Comparison of ENCODE assay signal across 8 cellular contexts in genomic region chr17:58960068-58960467, GRCh38.
A peak's percentile ranks its signal among the peaks of the same experiment; 100 is the strongest.
DNase-seq lines count a peak whose midpoint lies in the region; ATAC-seq and TF ChIP-seq lines count a peak whose summit lies in the region.

No MANE protein-coding gene starts in this region.

- no peak overlapping the region for H3K4me3 Mint-ChIP-seq in MCF 10A (ENCODE audit: unreplicated experiment)
- no peak overlapping the region for H3K4me3 Mint-ChIP-seq in stimulated activated effector memory CD8-positive, alpha-beta T cell treated with anti-CD3 and anti-CD28 coated beads, Interleukin-12 subunit alpha, Interleukin-12 subunit beta, amount 100 ng/mL, for 72 hours

- no peaks in the 10 kb centered on the region for H3K27me3 Mint-ChIP-seq in MCF 10A (ENCODE audit: insufficient read depth, unreplicated experiment)

- BruUV-seq in MCF 10A (replicated peaks; lab: Mats Ljungman, UMichigan): no TSS peak

- POLR2A ChIA-PET in MCF 10A (lab: Yijun Ruan, JAX): interaction anchor here (1.1 kb wide), 1 partner anchor 32 kb away, joined by 4 read pairs; no protein-coding TSS in a partner anchor

- no peak overlapping the region for H3K4me3 ChIP-seq in MM.1S (ENCODE audit: low read length)
- no peak overlapping the region for H3K4me3 ChIP-seq in effector memory CD4-positive, alpha-beta T cell (ENCODE audit: insufficient read depth, low read depth, low read length, poor library complexity, severe bottlenecking)

- H3K4me1 ChIP-seq in MM.1S (ENCODE audit: low read length): no peaks in the 10 kb centered on the region
- H3K4me1 ChIP-seq in effector memory CD4-positive, alpha-beta T cell (ENCODE audit: control insufficient read depth, insufficient read depth, low read length, poor library complexity, severe bottlenecking): no peaks in the 10 kb centered on the region

- no peak for ATAC-seq in stimulated activated effector memory CD8-positive, alpha-beta T cell treated with anti-CD3 and anti-CD28 coated beads, Interleukin-12 subunit alpha, Interleukin-12 subunit beta, amount 100 ng/mL, for 72 hours

- no peaks in the 10 kb centered on the region for H3K79me2 ChIP-seq in MM.1S (ENCODE audit: low read length)

- TF ChIP-seq CTCF in MM.1S (IDR thresholded peaks at IDR 0.05; ENCODE audit: low read length): peak; percentile 15; the same call in 1 of the 2 replicates
- TF ChIP-seq CTCF in MCF 10A (IDR thresholded peaks at IDR 0.05; ENCODE audit: unreplicated experiment): peak; percentile 11

- H3K4me2 ChIP-seq in MM.1S (ENCODE audit: low read depth, low read length): no peak overlapping the region

- no peak overlapping the region for H3K27ac Mint-ChIP-seq in MCF 10A (ENCODE audit: low read depth, unreplicated experiment)
- no peak overlapping the region for H3K27ac Mint-ChIP-seq in stimulated activated effector memory CD8-positive, alpha-beta T cell treated with anti-CD3 and anti-CD28 coated beads, Interleukin-12 subunit alpha, Interleukin-12 subunit beta, amount 100 ng/mL, for 72 hours

- H3K9me2 ChIP-seq in MM.1S (replicated peaks; ENCODE audit: insufficient read depth, low read length): no peaks in the 10 kb centered on the region

- no peaks in the 10 kb centered on the region for H3K9me3 Mint-ChIP-seq in MCF 10A (ENCODE audit: unreplicated experiment)
- no peaks in the 10 kb centered on the region for H3K9me3 Mint-ChIP-seq in stimulated activated effector memory CD8-positive, alpha-beta T cell treated with anti-CD3 and anti-CD28 coated beads, Interleukin-12 subunit alpha, Interleukin-12 subunit beta, amount 100 ng/mL, for 72 hours

- no peak overlapping the region for H3K9ac ChIP-seq in MM.1S (ENCODE audit: low read length)

- peak; percentile 21 for DNase-seq in GM04504 (ENCODE audit: low read depth)
- DNase-seq in MM.1S: peak; percentile 10
- DNase-seq in MCF 10A (ENCODE audit: unreplicated experiment): peak; percentile 60
- DNase-seq in mucosa of gallbladder (ENCODE audit: low spot score): peak; percentile 32
- DNase-seq in stimulated activated effector memory CD8-positive, alpha-beta T cell treated with anti-CD3 and anti-CD28 coated beads, Interleukin-12 subunit alpha, Interleukin-12 subunit beta, amount 100 ng/mL, for 72 hours (ENCODE audit: low spot score in 2 of 2): no peak
- no peak for DNase-seq in midbrain (lab: John Stamatoyannopoulos, UW)
- DNase-seq in mesenteric fat pad (ENCODE audit: low spot score): no peak
- DNase-seq in effector memory CD4-positive, alpha-beta T cell: no peak

- H3K9me3 ChIP-seq in MM.1S (replicated peaks; ENCODE audit: insufficient read depth, low read length): no peaks in the 10 kb centered on the region
- H3K9me3 ChIP-seq in effector memory CD4-positive, alpha-beta T cell (ENCODE audit: control insufficient read depth, low read length): no peaks in the 10 kb centered on the region

- intact Hi-C loops in MCF 10A (cut with micrococcal nuclease): no loop called here

- no peak overlapping the region for H2AFZ ChIP-seq in MM.1S (ENCODE audit: low read length)

- no peaks in the 10 kb centered on the region for H3F3A ChIP-seq in MM.1S (ENCODE audit: insufficient read depth, low read length)

- H3K4me1 Mint-ChIP-seq in MCF 10A (ENCODE audit: insufficient read depth, unreplicated experiment): peaks cover 6% of the 10 kb centered on the region
- no peaks in the 10 kb centered on the region for H3K4me1 Mint-ChIP-seq in stimulated activated effector memory CD8-positive, alpha-beta T cell treated with anti-CD3 and anti-CD28 coated beads, Interleukin-12 subunit alpha, Interleukin-12 subunit beta, amount 100 ng/mL, for 72 hours

- CTCF ChIA-PET in MCF 10A (lab: Yijun Ruan, JAX): interaction anchor here (0.5 to 1.1 kb wide), 4 partner anchors 45 to 596 kb away, joined by 3 to 6 read pairs (median 4); no protein-coding TSS in a partner anchor

- H3K27ac ChIP-seq in MM.1S (ENCODE audit: low read length): no peak overlapping the region
- H3K27ac ChIP-seq in effector memory CD4-positive, alpha-beta T cell (ENCODE audit: insufficient read depth, low read length, poor library complexity, severe bottlenecking): no peak overlapping the region

- no peaks in the 10 kb centered on the region for H4K20me1 ChIP-seq in MM.1S (ENCODE audit: insufficient read depth, low read length)

- H3K36me3 Mint-ChIP-seq in MCF 10A (ENCODE audit: insufficient read depth, unreplicated experiment): no peaks in the 10 kb centered on the region
- no peaks in the 10 kb centered on the region for H3K36me3 Mint-ChIP-seq in stimulated activated effector memory CD8-positive, alpha-beta T cell treated with anti-CD3 and anti-CD28 coated beads, Interleukin-12 subunit alpha, Interleukin-12 subunit beta, amount 100 ng/mL, for 72 hours

- H3K27me3 ChIP-seq in MM.1S (replicated peaks; ENCODE audit: insufficient read depth, low read length): no peaks in the 10 kb centered on the region
- no peaks in the 10 kb centered on the region for H3K27me3 ChIP-seq in effector memory CD4-positive, alpha-beta T cell (replicated peaks; ENCODE audit: control insufficient read depth, insufficient read depth, low read length, poor library complexity, severe bottlenecking)

- no peaks in the 10 kb centered on the region for H3K36me3 ChIP-seq in MM.1S (replicated peaks; ENCODE audit: insufficient read depth, low read length)
- no peaks in the 10 kb centered on the region for H3K36me3 ChIP-seq in effector memory CD4-positive, alpha-beta T cell (ENCODE audit: control insufficient read depth, insufficient read depth, low read length)

Comparison
In these comparisons a context has a peak if more than half of its experiments do, and no peak if none do; other contexts are left out.
1. DNase-seq: peak in GM04504 (single experiment), MM.1S (single experiment), MCF 10A (single experiment) and mucosa of gallbladder (single experiment); none in stimulated activated effector memory CD8-positive, alpha-beta T cell treated with anti-CD3 and anti-CD28 coated beads, Interleukin-12 subunit alpha, Interleukin-12 subunit beta, amount 100 ng/mL, for 72 hours (0 of 2), midbrain (single experiment), mesenteric fat pad (single experiment) and effector memory CD4-positive, alpha-beta T cell (0 of 3).